20 cellular contexts compared by ENCODE assay signal in the genomic region with DNA sequence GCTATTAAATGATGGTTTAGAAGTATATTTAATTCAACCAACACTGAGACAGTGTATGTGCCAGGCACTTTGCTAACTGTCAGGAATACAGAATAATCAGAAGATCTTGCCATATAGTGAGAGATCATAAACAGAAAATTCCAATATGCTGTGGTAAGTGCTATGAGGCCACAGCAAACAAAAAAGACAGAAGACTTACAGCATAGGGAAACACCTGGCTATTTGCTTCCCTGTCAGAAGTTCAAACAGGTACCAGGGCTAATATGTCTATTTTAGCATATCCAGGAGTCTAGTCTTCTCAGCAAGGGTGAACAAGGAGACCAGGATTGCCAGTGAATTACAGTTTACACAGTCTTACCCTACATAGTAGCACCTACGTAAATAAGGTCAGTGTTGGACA. TPM values are rescaled to one million over a fixed set of nuclear protein-coding genes. Genes with fewer than 3 reads are reported as not detected.
A peak's percentile ranks its signal among the peaks of the same experiment; 100 is the strongest.
DNase-seq lines count a peak whose midpoint lies in the region; ATAC-seq, FAIRE-seq and TF ChIP-seq lines count a peak whose summit lies in the region.
"Had no signal": no experiment of that assay in that cellular context is flagged by ENCODE, and none has a peak within 500 bp of the region (broad histone marks: within the 10 kb centered on the region; RNA-seq: fewer than 3 reads in every experiment).

No MANE protein-coding gene starts in this region.

- H3K4me2 ChIP-seq in PC-3 (ENCODE audit: low read length) (peak overlapping the region; percentile 62), keratinocyte (ENCODE audit: control insufficient read depth, extremely low read depth, insufficient read depth, low read depth, low read length) (no peak overlapping the region)
- H3K4me2 ChIP-seq: KMS-11 had no signal

- H3K4me3 ChIP-seq in PC-3 (ENCODE audit: low read length) (no peak overlapping the region), keratinocyte (ENCODE audit: control insufficient read depth in 2 of 3, extremely low read depth in 1 of 3, insufficient read depth in 2 of 3, low read depth in 1 of 3, low read length in 3 of 3) (no peak overlapping the region), thyroid gland (replicated peaks in 1 of 3) (no peak overlapping the region)
- H3K4me3 ChIP-seq: coronary artery, GM23248, spleen, thoracic aorta had no signal

- peak; percentile 44 for DNase-seq in NCI-H1105 treated with DMSO at 0.1 percent for 48 hours (lab: John Stamatoyannopoulos, UW)
- no peak for DNase-seq in NCI-H1105 (lab: John Stamatoyannopoulos, UW)
- DNase-seq in PC-3: no peak
- no peak for DNase-seq in keratinocyte (ENCODE audit: low read depth, low spot score)
- DNase-seq in thyroid gland: no peak
- DNase-seq in NCI-H1092 treated with DMSO at 0.1 percent for 48 hours (lab: John Stamatoyannopoulos, UW): no peak
- no peak for DNase-seq in NCI-H2196 treated with DMSO at 0.1 percent for 48 hours (lab: John Stamatoyannopoulos, UW; ENCODE audit: unreplicated experiment)
- DNase-seq: 8988T; activated CD4-positive, alpha-beta T cell treated with anti-CD3 and anti-CD28 coated beads, Interleukin-2, amount 10 ng/mL, durations not matched to agents 7 days and 5 days; activated naive CD4-positive, alpha-beta T cell treated with Interleukin-2 at 50 U/mL for 16 hours; aorta; GM23248; natural killer cell; NCI-H1048; spleen had no signal

- H3K4me1 ChIP-seq in PC-3 (ENCODE audit: insufficient read depth, low read length) (peaks cover 21% of the 10 kb centered on the region), keratinocyte (ENCODE audit: control insufficient read depth, extremely low read depth, insufficient read depth, low read length) (peaks cover 28% of the 10 kb centered on the region), thyroid gland (peaks cover 38 to 55% of the 10 kb centered on the region in 2 donors)

- no peaks in the 10 kb centered on the region for H3K9me1 ChIP-seq in keratinocyte (ENCODE audit: control insufficient read depth, extremely low read depth, insufficient read depth, low read length)

- H3K27ac ChIP-seq in PC-3 (ENCODE audit: low read length) (peak overlapping the region; percentile 70), keratinocyte (ENCODE audit: control insufficient read depth, insufficient read depth, low read length) (peak overlapping the region; percentile 23), thyroid gland (peak overlapping the region; percentile 43 to 80 (median 65))
- H3K27ac ChIP-seq: coronary artery, GM23248, KMS-11, spleen, thoracic aorta had no signal

- WGBS in thyroid gland, 2 donors: 97 to 100% methylated on average over 1 of the region's 1 CpG

- intact Hi-C loops in PC-3 (cut with micrococcal nuclease): no loop called here
- intact Hi-C loops in thyroid gland (cut with DNase I): no loop called here

- peak; percentile 20 for FAIRE-seq in keratinocyte (lab: Jason Lieb, UNC)
- FAIRE-seq: endothelial cell of umbilical vein had no signal

- dilution Hi-C loops in keratinocyte (cut with MboI; ENCODE audit: extremely low pct_ligation_motif_present, low sequenced_read_pairs): no loop called here

- peaks cover 30% of the 10 kb centered on the region for H3K36me3 ChIP-seq in PC-3 (ENCODE audit: low read depth, low read length)
- H3K36me3 ChIP-seq in keratinocyte (ENCODE audit: control insufficient read depth in 2 of 2, extremely low read depth in 1 of 2, insufficient read depth in 2 of 2, low read length in 2 of 2): peaks cover 4 to 6% of the 10 kb centered on the region in 2 experiments
- peaks cover 0 to 6% of the 10 kb centered on the region in 2 donors for H3K36me3 ChIP-seq in thyroid gland

- H3K9me3 ChIP-seq in PC-3 (ENCODE audit: low read length): no peaks in the 10 kb centered on the region
- no peaks in the 10 kb centered on the region for H3K9me3 ChIP-seq in keratinocyte (ENCODE audit: control insufficient read depth, low read depth, low read length)
- no peaks in the 10 kb centered on the region for H3K9me3 ChIP-seq in thyroid gland
- H3K9me3 ChIP-seq: spleen, thoracic aorta had no signal

- no peaks in the 10 kb centered on the region for H3K9me2 ChIP-seq in PC-3 (replicated peaks; ENCODE audit: low read length)

- TF ChIP-seq CTCF in PC-3 (conservative IDR thresholded peaks at IDR 0.05; ENCODE audit: low read depth, low read length) (no peak), keratinocyte (optimal IDR thresholded peaks at IDR 0.05 in 1 of 3, IDR thresholded peaks at IDR 0.05 in 1 of 3, conservative IDR thresholded peaks at IDR 0.05 in 1 of 3; ENCODE audit: extremely low read depth in 1 of 3, insufficient read depth in 2 of 3, low read length in 3 of 3) (no peak), thyroid gland (IDR thresholded peaks at IDR 0.05) (no peak)

- H2AFZ ChIP-seq in PC-3 (ENCODE audit: low read length) (no peak overlapping the region), keratinocyte (ENCODE audit: control insufficient read depth, low read length) (no peak overlapping the region)
- H2AFZ ChIP-seq: GM23248 had no signal

- POLR2A ChIA-PET in PC-3 (lab: Charles Lee; ENCODE audit: unreplicated experiment): no interaction called here

- peaks cover 67% of the 10 kb centered on the region for H3K79me2 ChIP-seq in PC-3 (ENCODE audit: low read length)
- H3K79me2 ChIP-seq in keratinocyte (ENCODE audit: control insufficient read depth, insufficient read depth, low read length): peaks cover 35% of the 10 kb centered on the region

- H3F3A ChIP-seq in PC-3 (ENCODE audit: low read length, unreplicated experiment): peaks cover 7% of the 10 kb centered on the region

- CTCF ChIA-PET in PC-3 (lab: Charles Lee): no interaction called here

- ATAC-seq in PC-3 (peak; percentile 33), HG03095 (IDR thresholded peaks at IDR 0.05; ENCODE audit: unreplicated experiment) (no peak)
- ATAC-seq: natural killer cell had no signal

- no TSS peak for BruUV-seq in PC-3 (replicated peaks; lab: Mats Ljungman, UMichigan)

- TF ChIP-seq POLR2A in thyroid gland (IDR thresholded peaks at IDR 0.05): no peak

- no peaks in the 10 kb centered on the region for H3K27me3 ChIP-seq in PC-3 (ENCODE audit: low read length)
- H3K27me3 ChIP-seq in keratinocyte (ENCODE audit: control insufficient read depth, extremely low read depth, insufficient read depth, low read length): no peaks in the 10 kb centered on the region
- no peaks in the 10 kb centered on the region for H3K27me3 ChIP-seq in thyroid gland
- H3K27me3 ChIP-seq: spleen had no signal

- H4K20me1 ChIP-seq in PC-3 (ENCODE audit: low read length): peaks cover 21% of the 10 kb centered on the region
- H4K20me1 ChIP-seq in keratinocyte (ENCODE audit: control insufficient read depth, extremely low read depth, insufficient read depth, low read length): no peaks in the 10 kb centered on the region

- H3K9ac ChIP-seq in PC-3 (ENCODE audit: low read length) (no peak overlapping the region), keratinocyte (ENCODE audit: control insufficient read depth, extremely low read depth, insufficient read depth, low read length) (peak overlapping the region; percentile 12)
- H3K9ac ChIP-seq: GM23248, KMS-11 had no signal

RNA-seq across cellular contexts. Expression of a gene that starts 30.4 kb away (rescaled TPM):
- total RNA-seq in PC-3 (2014; rRNA removed) (31.0 and 35.6 TPM in 2 replicates), thyroid gland (10 to 100 TPM; 22.6 to 35.2 (median 25.3) TPM)
- 19.6 to 27.0 TPM (median 21.2 TPM) in 3 replicates for polyA plus RNA-seq in keratinocyte
- 27.3 TPM for polyA plus RNA-seq in keratinocyte (2011; ENCODE audit: low read depth)
- 13.0 and 19.5 TPM in 2 replicates for polyA plus RNA-seq in keratinocyte (2011; cell fraction: cytosol; rRNA removed)
- 30.1 and 38.7 TPM in 2 replicates for polyA plus RNA-seq in keratinocyte (2011; cell fraction: nucleus; rRNA removed)
- polyA plus RNA-seq in keratinocyte (2012; ENCODE audit: low replicate concordance): 15.8 and 18.6 TPM in 2 replicates
- polyA minus RNA-seq in keratinocyte: 7.8 to 27.4 TPM (median 19.6 TPM) in 3 replicates
- 14.4 TPM for polyA minus RNA-seq in keratinocyte (2011; cell fraction: cytosol; rRNA and poly(A)+ RNA removed)
- 14.7 and 20.9 TPM in 2 replicates for polyA minus RNA-seq in keratinocyte (2011; cell fraction: nucleus; rRNA and poly(A)+ RNA removed)

RNA-seq across cellular contexts. Expression of a gene that starts 48.8 kb away (rescaled TPM):
- total RNA-seq in PC-3 (2014; rRNA removed): 4.0 and 6.6 TPM in 2 replicates
- polyA plus RNA-seq in keratinocyte: 5.1 to 7.7 TPM (median 5.4 TPM) in 3 replicates
- 5.5 TPM for polyA plus RNA-seq in keratinocyte (2011; ENCODE audit: low read depth)
- 4.5 and 5.2 TPM in 2 replicates for polyA plus RNA-seq in keratinocyte (2011; cell fraction: cytosol; rRNA removed)
- 5.9 and 6.0 TPM in 2 replicates for polyA plus RNA-seq in keratinocyte (2011; cell fraction: nucleus; rRNA removed)
- polyA plus RNA-seq in keratinocyte (2012; ENCODE audit: low replicate concordance): 3.8 and 13.1 TPM in 2 replicates
- 1.7 to 7.6 TPM (median 4.8 TPM) in 3 replicates for polyA minus RNA-seq in keratinocyte
- 8.2 TPM for polyA minus RNA-seq in keratinocyte (2011; cell fraction: cytosol; rRNA and poly(A)+ RNA removed)
- 4.1 and 4.7 TPM in 2 replicates for polyA minus RNA-seq in keratinocyte (2011; cell fraction: nucleus; rRNA and poly(A)+ RNA removed)
- total RNA-seq in thyroid gland: 1 to 10 TPM; 1.4 to 3.9 (median 3.5) TPM
- total RNA-seq: activated CD4-positive, alpha-beta T cell treated with anti-CD3 and anti-CD28 coated beads, Interleukin-2, amount 10 ng/mL, durations not matched to agents 7 days and 5 days had no signal
